14 cellular contexts compared by ENCODE assay signal in the genomic region with DNA sequence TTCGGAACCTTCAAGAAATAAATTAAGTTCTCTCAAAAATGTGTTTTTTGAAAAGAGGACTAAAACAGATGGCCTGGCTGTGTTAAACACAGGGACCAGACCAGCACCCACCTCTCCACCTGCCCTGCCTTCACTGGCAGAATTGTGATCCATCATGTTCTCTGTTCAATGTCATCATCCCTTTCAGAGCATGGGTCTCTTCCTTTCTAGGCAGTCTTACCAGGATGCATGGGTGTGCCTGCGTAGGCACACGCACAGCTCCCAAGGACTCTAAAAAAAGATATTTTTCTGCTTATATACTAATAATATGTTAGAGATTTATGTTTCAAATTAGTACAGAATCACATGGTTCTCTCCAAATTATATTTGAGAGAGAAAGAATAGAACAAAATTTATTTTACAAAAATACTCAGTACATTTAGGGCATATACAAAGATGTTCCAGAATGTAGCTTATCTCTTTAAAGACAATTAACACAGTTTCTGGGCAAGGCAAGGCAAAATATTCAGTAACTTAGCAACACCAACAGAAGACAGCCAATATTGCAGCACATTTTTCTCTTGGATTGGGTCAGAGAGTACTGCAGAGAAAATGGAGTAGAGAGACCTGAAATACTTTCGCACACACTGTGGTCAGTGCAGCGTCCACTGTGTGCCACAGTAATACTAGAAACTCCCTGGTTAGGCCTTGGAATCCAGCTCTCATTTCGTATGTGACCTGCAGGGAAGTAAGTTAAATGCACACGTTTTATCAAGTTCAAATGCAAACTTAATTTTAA. TPM values are rescaled to one million over a fixed set of nuclear protein-coding genes. Genes with fewer than 3 reads are reported as not detected.
DNase-seq lines count a peak whose midpoint lies in the region; ATAC-seq, FAIRE-seq and TF ChIP-seq lines count a peak whose summit lies in the region.
"Had no signal": no experiment of that assay in that cellular context is flagged by ENCODE, and none has a peak within 500 bp of the region (broad histone marks: within the 10 kb centered on the region; RNA-seq: fewer than 3 reads in every experiment).

No MANE protein-coding gene starts in this region.

- TF ChIP-seq POLR2A in sigmoid colon (IDR thresholded peaks at IDR 0.05): no peak

- peak in 2 of 4 donors; percentile 13 to 40 for TF ChIP-seq EP300 in sigmoid colon (IDR thresholded peaks at IDR 0.05)

- no peak overlapping the region for H3K4me3 ChIP-seq in astrocyte (ENCODE audit: insufficient read depth, low read depth, low read length)
- no peak overlapping the region for H3K4me3 ChIP-seq in sigmoid colon

- H2AFZ ChIP-seq in astrocyte (ENCODE audit: low read depth, low read length): no peak overlapping the region

- peaks cover 39% of the 10 kb centered on the region for H3K4me1 ChIP-seq in astrocyte (ENCODE audit: insufficient read depth, low read length)
- peaks cover 0 to 66% (median 54%) of the 10 kb centered on the region in 4 donors for H3K4me1 ChIP-seq in sigmoid colon

- peak; percentile 47 for DNase-seq in Ammon's horn (ENCODE audit: low spot score)
- peak; percentile 60 for DNase-seq in astrocyte (ENCODE audit: low read depth)
- DNase-seq in left ventricle myocardium superior: no peak
- DNase-seq in sigmoid colon: no peak
- DNase-seq in activated naive CD8-positive, alpha-beta T cell treated with anti-CD3 and anti-CD28 coated beads, Interleukin-2, amount 50 U/mL, for 24 hours: no peak
- no peak for DNase-seq in stimulated activated CD4-positive, alpha-beta T cell treated with anti-CD3 and anti-CD28 coated beads, Interleukin-4, amount 100 ng/mL, for 1 hour
- no peak for DNase-seq in activated effector memory CD4-positive, alpha-beta T cell treated with Interleukin-2 at 50 U/mL for 16 hours
- DNase-seq: activated T-cell treated with anti-CD3 and anti-CD28 coated beads for 4 hours, AML-193, DMS79 treated with DMSO at 0.1 percent for 48 hours, H9, midbrain had no signal

- H3K27ac Mint-ChIP-seq in astrocyte (ENCODE audit: unreplicated experiment): no peak overlapping the region
- H3K27ac Mint-ChIP-seq in activated naive CD8-positive, alpha-beta T cell treated with anti-CD3 and anti-CD28 coated beads, Interleukin-2, amount 50 U/mL, for 24 hours: no peak overlapping the region
- H3K27ac Mint-ChIP-seq: H9 had no signal

- no peak for FAIRE-seq in astrocyte (lab: Jason Lieb, UNC)
- FAIRE-seq: HTR-8/SVneo had no signal

- peaks cover 47% of the 10 kb centered on the region for H3K4me1 Mint-ChIP-seq in astrocyte (ENCODE audit: low read depth, unreplicated experiment)
- peaks cover 19% of the 10 kb centered on the region for H3K4me1 Mint-ChIP-seq in activated naive CD8-positive, alpha-beta T cell treated with anti-CD3 and anti-CD28 coated beads, Interleukin-2, amount 50 U/mL, for 24 hours

- H3K36me3 ChIP-seq in astrocyte (ENCODE audit: insufficient read depth, low read length) (peaks cover 2% of the 10 kb centered on the region), sigmoid colon (no peaks in the 10 kb centered on the region)

- no peak overlapping the region for H3K4me2 ChIP-seq in astrocyte (ENCODE audit: low read length)

- H4K20me1 ChIP-seq in astrocyte (ENCODE audit: insufficient read depth, low read length): no peaks in the 10 kb centered on the region

- H3K36me3 Mint-ChIP-seq in astrocyte (ENCODE audit: low read depth, unreplicated experiment): no peaks in the 10 kb centered on the region
- no peaks in the 10 kb centered on the region for H3K36me3 Mint-ChIP-seq in activated naive CD8-positive, alpha-beta T cell treated with anti-CD3 and anti-CD28 coated beads, Interleukin-2, amount 50 U/mL, for 24 hours (ENCODE audit: low read depth)

- H3K4me3 Mint-ChIP-seq in astrocyte (ENCODE audit: unreplicated experiment): no peak overlapping the region
- H3K4me3 Mint-ChIP-seq in activated naive CD8-positive, alpha-beta T cell treated with anti-CD3 and anti-CD28 coated beads, Interleukin-2, amount 50 U/mL, for 24 hours: no peak overlapping the region
- H3K4me3 Mint-ChIP-seq: H9 had no signal

- H3K27me3 Mint-ChIP-seq in astrocyte (ENCODE audit: low read depth, unreplicated experiment): no peaks in the 10 kb centered on the region
- peaks cover 8% of the 10 kb centered on the region for H3K27me3 Mint-ChIP-seq in activated naive CD8-positive, alpha-beta T cell treated with anti-CD3 and anti-CD28 coated beads, Interleukin-2, amount 50 U/mL, for 24 hours

- H3K27ac ChIP-seq in astrocyte (ENCODE audit: low read depth, low read length) (peak overlapping the region; percentile 97), sigmoid colon (peak overlapping the region; percentile 75 to 86 (median 80))

- H3K79me2 ChIP-seq in astrocyte (ENCODE audit: insufficient read depth, low read length): peaks cover 75% of the 10 kb centered on the region

- 72 to 76% methylated on average over 7 of the region's 7 CpGs for WGBS in sigmoid colon, 2 donors

- H3K27me3 ChIP-seq in astrocyte (ENCODE audit: insufficient read depth, low read length) (no peaks in the 10 kb centered on the region), sigmoid colon (no peaks in the 10 kb centered on the region)

- intact Hi-C loops in left ventricle myocardium superior (cut with micrococcal nuclease): loop anchor here (10.0 kb wide), 1 partner anchor 73 kb away; no protein-coding TSS in a partner anchor
- intact Hi-C loops in sigmoid colon (cut with DNase I): loop anchor here (5.0 kb wide), 1 partner anchor 56 kb away; no protein-coding TSS in a partner anchor

- peak overlapping the region; percentile 80 for H3K9ac ChIP-seq in astrocyte (ENCODE audit: low read length)

- TF ChIP-seq CTCF in astrocyte (IDR thresholded peaks at IDR 0.05; ENCODE audit: insufficient read depth, low read depth, low read length) (no peak), sigmoid colon (IDR thresholded peaks at IDR 0.05) (no peak)

- ATAC-seq in left ventricle myocardium superior: peak; percentile 23
- no peak for ATAC-seq in HG03095 (IDR thresholded peaks at IDR 0.05; ENCODE audit: unreplicated experiment)
- ATAC-seq in activated naive CD8-positive, alpha-beta T cell treated with anti-CD3 and anti-CD28 coated beads, Interleukin-2, amount 50 U/mL, for 24 hours: no peak

- H3K9me3 Mint-ChIP-seq in astrocyte (ENCODE audit: unreplicated experiment): no peaks in the 10 kb centered on the region
- no peaks in the 10 kb centered on the region for H3K9me3 Mint-ChIP-seq in activated naive CD8-positive, alpha-beta T cell treated with anti-CD3 and anti-CD28 coated beads, Interleukin-2, amount 50 U/mL, for 24 hours
- H3K9me3 Mint-ChIP-seq: H9 had no signal

- no peaks in the 10 kb centered on the region for H3K9me3 ChIP-seq in astrocyte (ENCODE audit: insufficient read depth, low read depth, low read length)
- H3K9me3 ChIP-seq in sigmoid colon: no peaks in the 10 kb centered on the region

RNA-seq across cellular contexts. Expression of gene EGFR, which starts 52.8 kb away (rescaled TPM):
- total RNA-seq in astrocyte (22.0 and 27.3 TPM in 2 replicates), left ventricle myocardium superior (11.2 TPM), sigmoid colon (10 to 100 TPM; 35.6 to 61.5 (median 40.8) TPM)
- 10 to 100 TPM in 1 of 3 donors, 1 to 10 TPM in 2; 3.6 to 10.7 (median 5.5) TPM for polyA plus RNA-seq in sigmoid colon

Comparison
In these comparisons a context has a peak if more than half of its experiments do, and no peak if none do; other contexts are left out.
1. DNase-seq: peak in Ammon's horn (single experiment) and astrocyte (single experiment); none in left ventricle myocardium superior (single experiment), sigmoid colon (single experiment), activated naive CD8-positive, alpha-beta T cell treated with anti-CD3 and anti-CD28 coated beads, Interleukin-2, amount 50 U/mL, for 24 hours (single experiment), stimulated activated CD4-positive, alpha-beta T cell treated with anti-CD3 and anti-CD28 coated beads, Interleukin-4, amount 100 ng/mL, for 1 hour (single experiment) and activated effector memory CD4-positive, alpha-beta T cell treated with Interleukin-2 at 50 U/mL for 16 hours (single experiment).